In the genomic region with DNA sequence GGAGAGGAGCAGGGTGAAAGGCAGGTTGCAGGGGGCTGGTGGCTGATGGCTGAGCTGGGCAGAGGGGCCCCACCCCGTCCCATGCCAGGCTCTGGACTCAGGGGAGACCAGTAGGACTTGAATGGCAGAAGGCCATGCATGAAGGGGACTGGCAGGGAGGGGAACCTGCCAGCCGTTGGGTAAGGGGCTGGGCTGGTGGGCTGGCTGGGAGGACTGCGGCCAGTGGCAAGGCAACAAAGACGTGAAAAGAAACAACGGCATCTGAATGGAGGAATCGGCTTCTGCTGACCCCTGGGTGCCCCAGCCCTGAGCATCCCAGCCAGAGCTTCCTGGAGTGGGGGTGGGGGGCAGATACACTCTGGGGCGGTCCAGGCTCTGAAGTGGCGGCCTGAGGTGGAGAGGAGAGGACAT, we compare ENCODE assay signal across 15 cellular contexts. TPM values are rescaled to one million over a fixed set of nuclear protein-coding genes. Genes with fewer than 3 reads are reported as not detected.
DNase-seq lines count a peak whose midpoint lies in the region; ATAC-seq, FAIRE-seq and TF ChIP-seq lines count a peak whose summit lies in the region.
"Had no signal": no experiment of that assay in that cellular context is flagged by ENCODE, and none has a peak within 500 bp of the region (broad histone marks: within the 10 kb centered on the region; RNA-seq: fewer than 3 reads in every experiment).

No MANE protein-coding gene starts in this region.

- peak overlapping the region; percentile 48; the same call in 1 of the 2 replicates for H2BK20ac ChIP-seq in H1 (ENCODE audit: low read length)

- ATAC-seq in HG02759 (IDR thresholded peaks at IDR 0.05; ENCODE audit: unreplicated experiment), result no peak
- no peak for ATAC-seq in GM18502 (IDR thresholded peaks at IDR 0.05; ENCODE audit: poor library complexity, unreplicated experiment)

- H3K27ac ChIP-seq in cardiac muscle cell (peak overlapping the region; percentile 79), H1 (ENCODE audit: low read depth, low read length) (no peak overlapping the region), mesodermal cell (ENCODE audit: low read depth, low read length, severe bottlenecking) (peak overlapping the region; percentile 57), testis (peak overlapping the region; percentile 37 to 59)
- H3K27ac ChIP-seq: coronary artery, esophagus muscularis mucosa, prostate gland, transverse colon had no signal

- H3K23me2 ChIP-seq in H1 (ENCODE audit: low read depth, low read length), result peaks cover 16% of the 10 kb centered on the region

- TF ChIP-seq RAD21 in H1 (IDR thresholded peaks at IDR 0.05 in 1 of 2, conservative IDR thresholded peaks at IDR 0.05 in 1 of 2; ENCODE audit: low read depth in 2 of 2, low read length in 2 of 2), result no peak

- peak overlapping the region; percentile 12 for H2BK5ac ChIP-seq in H1 (ENCODE audit: low read depth, low read length)

- intact Hi-C loops in cardiac septum (cut with DNase I) (no loop called here), testis (cut with DNase I; ENCODE audit: low total_unique reads) (no loop called here)

- H4K91ac ChIP-seq in H1 (replicated peaks; ENCODE audit: insufficient read length, low read length), result peak overlapping the region; percentile 79

- TF ChIP-seq POLR2A in H1 (IDR thresholded peaks at IDR 0.05; ENCODE audit: control extremely low read depth in 1 of 2, low read depth in 2 of 2, low read length in 2 of 2) (no peak), testis (IDR thresholded peaks at IDR 0.05) (no peak)

- H3K4me3 ChIP-seq in cardiac muscle cell (peak overlapping the region; percentile 10), H1 (ENCODE audit: extremely low read depth in 1 of 4, insufficient read depth in 2 of 4, low read depth in 3 of 4, low read length in 4 of 4) (peak overlapping the region; percentile 7 to 57 (median 40); a peak in 7 of 8 replicates), mesodermal cell (ENCODE audit: extremely low read depth, insufficient read depth, low read length, poor library complexity, severe bottlenecking) (peak overlapping the region; percentile 22), testis (no peak overlapping the region)
- H3K4me3 ChIP-seq: coronary artery, esophagus muscularis mucosa, MG63, prostate gland, transverse colon had no signal

- H3K14ac ChIP-seq in H1 (ENCODE audit: insufficient read length), result no peak overlapping the region

- POLR2A ChIA-PET in H1 (lab: Charles Lee; ENCODE audit: partially characterized antibody), result interaction anchor here (0.5 to 6.0 kb wide), 15 partner anchors 8 to 560 kb away, joined by 3 to 39 read pairs (median 5); a partner anchor contains a TSS

- H4K8ac ChIP-seq in H1 (ENCODE audit: extremely low read depth, insufficient read depth, low read length), result peak overlapping the region; percentile 41; the same call in 1 of the 2 replicates

- no peak overlapping the region; a peak in 1 of 7 replicates for H3K9ac ChIP-seq in H1 (replicated peaks in 1 of 4; ENCODE audit: extremely low read depth in 1 of 4, low read depth in 3 of 4, low read length in 3 of 4)

- FAIRE-seq in H1 (lab: Jason Lieb, UNC), result no peak

- H3K4me1 ChIP-seq in cardiac muscle cell (ENCODE audit: low read depth) (peaks cover 33% of the 10 kb centered on the region), H1 (replicated peaks in 1 of 4; ENCODE audit: control insufficient read depth in 3 of 4, insufficient read depth in 4 of 4, low read length in 3 of 4) (peaks cover 0 to 26% (median 20%) of the 10 kb centered on the region in 4 experiments; a peak in 6 of 7 replicates), mesodermal cell (ENCODE audit: control insufficient read depth, insufficient read depth, low read length, poor library complexity, severe bottlenecking) (peaks cover 29% of the 10 kb centered on the region), testis (peaks cover 39% of the 10 kb centered on the region)
- H3K4me1 ChIP-seq: prostate gland had no signal

- peak overlapping the region; percentile 83 for H3K18ac ChIP-seq in H1 (ENCODE audit: extremely low read depth, low read length)

- H3K4me2 ChIP-seq in H1 (ENCODE audit: insufficient read depth in 1 of 2, low read depth in 2 of 2, low read length in 2 of 2), result peak overlapping the region; percentile 70 to 90

- H2AK5ac ChIP-seq in H1 (ENCODE audit: low read depth, low read length), result no peak overlapping the region

- H3K36me3 ChIP-seq in cardiac muscle cell (no peaks in the 10 kb centered on the region), H1 (ENCODE audit: control insufficient read depth in 2 of 4, insufficient read depth in 4 of 4, low read length in 3 of 4) (no peaks in the 10 kb centered on the region), mesodermal cell (ENCODE audit: control insufficient read depth, insufficient read depth, low read length) (no peaks in the 10 kb centered on the region), testis (ENCODE audit: low read depth, missing control alignments) (no peaks in the 10 kb centered on the region)
- H3K36me3 ChIP-seq: MG63, prostate gland, transverse colon had no signal

- 16% methylated on average over 8 of the region's 8 CpGs; no CpG with 5 or more reads in 1 of the 2 experiments for WGBS in H1 (ENCODE audit: extremely low coverage in 1 of 2, insufficient coverage in 1 of 2, insufficient read length in 1 of 2, insufficient replicate concordance in 2 of 2, low coverage in 1 of 2, low lambda C conversion rate in 2 of 2, missing lambda C conversion rate in 1 of 2), 2 experiments
- WGBS in mesodermal cell (ENCODE audit: insufficient coverage in 2 of 2), 2 experiments, result 17 to 20% methylated on average over 7 to 8 of the region's 8 CpGs
- WGBS in testis, 2 donors, result 46 to 66% methylated on average over 8 of the region's 8 CpGs

- no peaks in the 10 kb centered on the region for H4K20me1 ChIP-seq in H1 (replicated peaks in 1 of 2; ENCODE audit: control insufficient read depth in 1 of 2, insufficient read depth in 2 of 2, low read length in 2 of 2)

- H3K9me3 ChIP-seq in cardiac muscle cell (ENCODE audit: low read depth) (no peaks in the 10 kb centered on the region), H1 (ENCODE audit: insufficient read depth in 2 of 2, low read depth in 1 of 2, low read length in 1 of 2) (no peaks in the 10 kb centered on the region), mesodermal cell (ENCODE audit: control insufficient read depth, low read length) (no peaks in the 10 kb centered on the region), testis (no peaks in the 10 kb centered on the region)
- H3K9me3 ChIP-seq: esophagus muscularis mucosa, MG63, prostate gland, transverse colon had no signal

- no peak overlapping the region for H3K23ac ChIP-seq in H1 (ENCODE audit: insufficient read length)

- no peaks in the 10 kb centered on the region for H3K79me2 ChIP-seq in H1 (ENCODE audit: control insufficient read depth in 1 of 2, insufficient read depth in 2 of 2, low read length in 2 of 2)

- H2BK120ac ChIP-seq in H1 (replicated peaks; ENCODE audit: low read depth, low read length), result no peak overlapping the region

- TF ChIP-seq EP300 in H1 (IDR thresholded peaks at IDR 0.05; ENCODE audit: borderline replicate concordance in 1 of 2, low read depth in 2 of 2, low read length in 2 of 2), result no peak

- H3K27me3 ChIP-seq in cardiac muscle cell (no peaks in the 10 kb centered on the region), H1 (replicated peaks in 1 of 4; ENCODE audit: control insufficient read depth in 3 of 4, extremely low read depth in 1 of 4, insufficient read depth in 3 of 4, low read length in 3 of 4) (peaks cover 0 to 8% (median 2%) of the 10 kb centered on the region in 4 experiments; a peak in 3 of 7 replicates), testis (no peaks in the 10 kb centered on the region)
- H3K27me3 ChIP-seq: esophagus muscularis mucosa, MG63, transverse colon had no signal

- no peaks in the 10 kb centered on the region for H3K79me1 ChIP-seq in H1 (ENCODE audit: low read depth, low read length)

- H3K4ac ChIP-seq in H1 (replicated peaks; ENCODE audit: insufficient read length, low read depth, low read length), result no peak overlapping the region

- TF ChIP-seq CTCF in cardiac muscle cell (IDR thresholded peaks at IDR 0.05; ENCODE audit: low read depth, low read length) (no peak), H1 (IDR thresholded peaks at IDR 0.05; ENCODE audit: control extremely low read depth in 1 of 3, insufficient read depth in 1 of 3, low read depth in 1 of 3, low read length in 3 of 3) (no peak), testis (IDR thresholded peaks at IDR 0.05) (no peak)

- H2AFZ ChIP-seq in H1 (ENCODE audit: low read length), result no peak overlapping the region

- CTCF ChIA-PET in H1 (lab: Charles Lee; ENCODE audit: partially characterized antibody), result interaction anchor here (0.6 to 15.3 kb wide), 9 partner anchors 9 to 148 kb away, joined by 3 to 198 read pairs (median 17); a partner anchor contains a TSS

- H2BK12ac ChIP-seq in H1 (ENCODE audit: low read depth, low read length), result peak overlapping the region; percentile 94; the same call in 1 of the 2 replicates

- peak overlapping the region; percentile 31 for H4K5ac ChIP-seq in H1 (ENCODE audit: insufficient read length, low read depth, low read length)

- DNase-seq in cardiac muscle cell (ENCODE audit: low read depth in 1 of 2, low spot score in 1 of 2), result no peak
- DNase-seq in cardiac septum (ENCODE audit: low spot score), result no peak
- DNase-seq in H1 (ENCODE audit: low read depth in 1 of 2, low spot score in 2 of 2), result peak in 1 of 2 experiments; percentile 66
- no peak for DNase-seq in testis
- no peak for DNase-seq in SHP77 treated with DMSO at 0.1 percent for 48 hours (lab: John Stamatoyannopoulos, UW)
- DNase-seq: activated CD4-positive, alpha-beta T cell treated with anti-CD3 and anti-CD28 coated beads, Interleukin-2, amount 10 ng/mL, durations not matched to agents 7 days and 5 days; activated T-cell treated with anti-CD3 and anti-CD28 coated beads, Interleukin-2, amount 50 U/mL, for 24 hours; MG63; transverse colon had no signal

- peak overlapping the region; percentile 61; the same call in 1 of the 2 replicates for H2BK15ac ChIP-seq in H1 (ENCODE audit: low read length)

- no peak overlapping the region for H3K56ac ChIP-seq in H1 (replicated peaks; ENCODE audit: insufficient read length, low read depth, low read length)

RNA-seq across cellular contexts. Expression of a gene that starts 11.6 kb away (rescaled TPM):
- total RNA-seq in cardiac muscle cell, result 6.9 and 11.5 TPM in 2 replicates
- 1.2 and 8.6 TPM in 2 replicates for polyA plus RNA-seq in cardiac muscle cell
- total RNA-seq in cardiac septum, result 6.4 TPM
- total RNA-seq in H1 (2021; fragmentation: NEBNext Ultra II Directional; extraction: Animal tissue kit (Norgen Biotek cat#: 25700)), result 3.5 and 4.2 TPM in 2 replicates
- 8.7 and 11.1 TPM in 2 replicates for polyA plus RNA-seq in H1 (2011; rRNA removed)
- polyA plus RNA-seq in H1 (2011; cell fraction: cytosol; rRNA removed), result 10.1 TPM
- polyA plus RNA-seq in H1 (2011; cell fraction: nucleus; rRNA removed), result 23.2 TPM
- 4.5 to 7.2 TPM (median 6.2 TPM) in 4 replicates for polyA plus RNA-seq in H1 (2012, experiment 1 of 2)
- 6.8 TPM for polyA plus RNA-seq in H1 (2012, experiment 2 of 2)
- polyA plus RNA-seq in H1 (2013, experiment 1 of 2), result 3.0 TPM
- 2.4 TPM for polyA plus RNA-seq in H1 (2013, experiment 2 of 2)
- 6.1 and 8.1 TPM in 2 replicates for polyA minus RNA-seq in H1 (2011; rRNA and poly(A)+ RNA removed)
- polyA minus RNA-seq in H1 (2011; cell fraction: cytosol; rRNA and poly(A)+ RNA removed), result 4.9 TPM
- polyA minus RNA-seq in H1 (2011; cell fraction: nucleus; rRNA and poly(A)+ RNA removed), result 14.2 TPM
- 8.2 TPM for polyA plus RNA-seq in mesodermal cell (2013, experiment 1 of 2)
- 6.3 TPM for polyA plus RNA-seq in mesodermal cell (2013, experiment 2 of 2)
- 10 to 100 TPM in 1 of 2 donors, 1 to 10 TPM in 1; 9.7 to 15.6 TPM for total RNA-seq in testis
- 6.3 TPM for polyA plus RNA-seq in testis (ENCODE audit: insufficient read depth, low read depth, low replicate concordance)

RNA-seq across cellular contexts. Expression of a gene that starts 16.9 kb away (rescaled TPM):
- 3.2 and 3.6 TPM in 2 replicates for total RNA-seq in cardiac muscle cell
- polyA plus RNA-seq in cardiac muscle cell, result 0.81 and 1.4 TPM in 2 replicates
- total RNA-seq in cardiac septum, result 4.2 TPM
- total RNA-seq in H1 (2021; fragmentation: NEBNext Ultra II Directional; extraction: Animal tissue kit (Norgen Biotek cat#: 25700)), result 0.63 and 1.5 TPM in 2 replicates
- 1.0 and 1.9 TPM in 2 replicates for polyA plus RNA-seq in H1 (2011; rRNA removed)
- polyA plus RNA-seq in H1 (2011; cell fraction: cytosol; rRNA removed), result 1.1 TPM
- polyA plus RNA-seq in H1 (2011; cell fraction: nucleus; rRNA removed), result 10.6 TPM
- 0.35 to 1.7 TPM (median 1.0 TPM) in 4 replicates for polyA plus RNA-seq in H1 (2012, experiment 1 of 2)
- 0.13 TPM for polyA plus RNA-seq in H1 (2012, experiment 2 of 2)
- 0.22 TPM for polyA plus RNA-seq in H1 (2013, experiment 1 of 2)
- polyA plus RNA-seq in H1 (2013, experiment 2 of 2), result 0.20 TPM
- 4.0 and 4.2 TPM in 2 replicates for polyA minus RNA-seq in H1 (2011; rRNA and poly(A)+ RNA removed)
- polyA minus RNA-seq in H1 (2011; cell fraction: cytosol; rRNA and poly(A)+ RNA removed), result 2.2 TPM
- 6.1 TPM for polyA minus RNA-seq in H1 (2011; cell fraction: nucleus; rRNA and poly(A)+ RNA removed)
- 1.9 TPM for polyA plus RNA-seq in mesodermal cell (2013, experiment 1 of 2)
- polyA plus RNA-seq in mesodermal cell (2013, experiment 2 of 2), result 1.6 TPM
- total RNA-seq in testis, result 10 to 100 TPM; 40.0 to 49.1 TPM
- polyA plus RNA-seq in testis (ENCODE audit: insufficient read depth, low read depth, low replicate concordance), result 50.4 TPM

RNA-seq across cellular contexts. Expression of a gene that starts 20.8 kb away (rescaled TPM):
- total RNA-seq in cardiac muscle cell (30.7 and 36.6 TPM in 2 replicates), cardiac septum (69.7 TPM), testis (10 to 100 TPM; 76.1 to 85.7 TPM)
- polyA plus RNA-seq in cardiac muscle cell (35.4 and 49.0 TPM in 2 replicates), H1 (2011; rRNA removed) (25.8 and 33.5 TPM in 2 replicates), testis (ENCODE audit: insufficient read depth, low read depth, low replicate concordance) (80.9 TPM)
- 77.2 and 82.7 TPM in 2 replicates for total RNA-seq in H1 (2021; fragmentation: NEBNext Ultra II Directional; extraction: Animal tissue kit (Norgen Biotek cat#: 25700))
- polyA plus RNA-seq in H1 (2011; cell fraction: cytosol; rRNA removed), result 39.1 TPM
- polyA plus RNA-seq in H1 (2011; cell fraction: nucleus; rRNA removed), result 15.2 TPM
- 51.4 to 74.4 TPM (median 59.0 TPM) in 4 replicates for polyA plus RNA-seq in H1 (2012, experiment 1 of 2)
- 15.1 TPM for polyA plus RNA-seq in H1 (2012, experiment 2 of 2)
- 26.5 TPM for polyA plus RNA-seq in H1 (2013, experiment 1 of 2)
- 26.3 TPM for polyA plus RNA-seq in H1 (2013, experiment 2 of 2)
- 75.6 and 86.5 TPM in 2 replicates for polyA minus RNA-seq in H1 (2011; rRNA and poly(A)+ RNA removed)
- 38.2 TPM for polyA minus RNA-seq in H1 (2011; cell fraction: cytosol; rRNA and poly(A)+ RNA removed)
- 25.1 TPM for polyA minus RNA-seq in H1 (2011; cell fraction: nucleus; rRNA and poly(A)+ RNA removed)
- 68.1 TPM for polyA plus RNA-seq in mesodermal cell (2013, experiment 1 of 2)
- polyA plus RNA-seq in mesodermal cell (2013, experiment 2 of 2), result 62.5 TPM

RNA-seq across cellular contexts. Expression of a gene that starts 53.7 kb away (rescaled TPM):
- total RNA-seq in cardiac muscle cell (4.8 and 13.1 TPM in 2 replicates), cardiac septum (8.9 TPM), testis (10 to 100 TPM; 12.9 to 15.2 TPM)
- polyA plus RNA-seq in cardiac muscle cell (10.7 and 16.1 TPM in 2 replicates), H1 (2011; rRNA removed) (5.1 and 6.3 TPM in 2 replicates), testis (ENCODE audit: insufficient read depth, low read depth, low replicate concordance) (22.2 TPM)
- 5.2 and 5.4 TPM in 2 replicates for total RNA-seq in H1 (2021; fragmentation: NEBNext Ultra II Directional; extraction: Animal tissue kit (Norgen Biotek cat#: 25700))
- polyA plus RNA-seq in H1 (2011; cell fraction: cytosol; rRNA removed), result 6.3 TPM
- 15.4 TPM for polyA plus RNA-seq in H1 (2011; cell fraction: nucleus; rRNA removed)
- 4.8 to 6.4 TPM (median 5.3 TPM) in 4 replicates for polyA plus RNA-seq in H1 (2012, experiment 1 of 2)
- polyA plus RNA-seq in H1 (2012, experiment 2 of 2), result 5.8 TPM
- polyA plus RNA-seq in H1 (2013, experiment 1 of 2), result 2.7 TPM
- polyA plus RNA-seq in H1 (2013, experiment 2 of 2), result 3.0 TPM
- polyA minus RNA-seq in H1 (2011; rRNA and poly(A)+ RNA removed), result 7.5 and 11.2 TPM in 2 replicates
- 5.2 TPM for polyA minus RNA-seq in H1 (2011; cell fraction: cytosol; rRNA and poly(A)+ RNA removed)
- 2.0 TPM for polyA minus RNA-seq in H1 (2011; cell fraction: nucleus; rRNA and poly(A)+ RNA removed)
- 8.4 TPM for polyA plus RNA-seq in mesodermal cell (2013, experiment 1 of 2)
- polyA plus RNA-seq in mesodermal cell (2013, experiment 2 of 2), result 7.7 TPM

Comparison
In these comparisons a context has a peak if more than half of its experiments do, and no peak if none do; other contexts are left out.
1. H3K4me3 ChIP-seq: peak in cardiac muscle cell (single experiment), H1 (4 of 4) and mesodermal cell (single experiment); none in testis (0 of 2).